In the genomic region with DNA sequence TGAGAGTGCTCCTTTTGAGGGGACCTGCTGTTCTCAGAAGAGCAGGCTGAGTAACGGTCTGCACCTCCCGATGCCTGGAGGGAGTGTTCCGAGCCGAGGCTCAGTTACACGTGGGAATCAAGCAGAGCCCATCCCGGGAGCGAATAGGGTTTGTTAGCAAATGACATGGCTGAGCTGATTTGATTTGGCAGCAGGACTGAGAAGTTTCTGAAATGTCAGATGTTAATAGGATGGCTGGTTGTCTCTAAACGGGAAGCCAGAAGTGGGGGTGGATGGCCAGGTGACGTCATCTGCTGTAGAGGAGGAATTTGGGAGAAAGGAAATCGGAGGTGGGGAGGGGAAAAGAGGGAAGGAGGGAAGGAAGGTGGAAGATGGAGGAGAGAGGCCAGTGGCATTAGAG, we compare ENCODE assay signal across 16 cellular contexts.
DNase-seq lines count a peak whose midpoint lies in the region; ATAC-seq and TF ChIP-seq lines count a peak whose summit lies in the region.
"Had no signal": no experiment of that assay in that cellular context is flagged by ENCODE, and none has a peak within 500 bp of the region (broad histone marks: within the 10 kb centered on the region; RNA-seq: fewer than 3 reads in every experiment).

No MANE protein-coding gene starts in this region.

- no peaks in the 10 kb centered on the region for H3K79me2 ChIP-seq in GM23248 (ENCODE audit: insufficient read depth)

- H3K27ac Mint-ChIP-seq in progenitor cell of endocrine pancreas, result peak overlapping the region; percentile 50
- H3K27ac Mint-ChIP-seq: stimulated activated naive CD8-positive, alpha-beta T cell treated with anti-CD3 and anti-CD28 coated beads, Interleukin-15, amount 100 ng/mL, for 72 hours had no signal

- H3F3A ChIP-seq in GM23248 (ENCODE audit: insufficient read depth), result peaks cover 6% of the 10 kb centered on the region; the same call in 1 of the 2 replicates

- no peak overlapping the region for H3K4me3 Mint-ChIP-seq in progenitor cell of endocrine pancreas (ENCODE audit: low read depth)
- H3K4me3 Mint-ChIP-seq: CD4-positive, alpha-beta memory T cell; effector memory CD8-positive, alpha-beta T cell; stimulated activated naive CD8-positive, alpha-beta T cell treated with anti-CD3 and anti-CD28 coated beads, Interleukin-15, amount 100 ng/mL, for 72 hours had no signal

- H3K36me3 Mint-ChIP-seq in progenitor cell of endocrine pancreas (ENCODE audit: insufficient read depth), result peaks cover 6% of the 10 kb centered on the region

- no peaks in the 10 kb centered on the region for H3K27me3 ChIP-seq in GM23248 (replicated peaks; ENCODE audit: insufficient read depth)
- H3K27me3 ChIP-seq in foreskin keratinocyte, result no peaks in the 10 kb centered on the region

- DNase-seq in GM23248 (peak; percentile 58), T1000 (lab: John Stamatoyannopoulos, UW) (peak; percentile 22), foreskin keratinocyte (peak; percentile 30 to 67), progenitor cell of endocrine pancreas (ENCODE audit: low spot score, unreplicated experiment) (no peak), DMS153 (lab: John Stamatoyannopoulos, UW) (no peak), NCI-H2107 (lab: John Stamatoyannopoulos, UW) (no peak), SIG-M5 treated with dmso at 0.1 percent for 504 hours (lab: John Stamatoyannopoulos, UW; ENCODE audit: unreplicated experiment) (no peak)
- DNase-seq: activated T-cell treated with anti-CD3 and anti-CD28 coated beads, Interleukin-2, amount 50 U/mL, for 48 hours; CD4-positive, alpha-beta memory T cell; effector memory CD8-positive, alpha-beta T cell; GF-D8; NCI-H2029 treated with DMSO at 0.1 percent for 48 hours; psoas muscle; stimulated activated naive CD8-positive, alpha-beta T cell treated with anti-CD3 and anti-CD28 coated beads, Interleukin-15, amount 100 ng/mL, for 72 hours; SW 1271 had no signal

- peak overlapping the region; percentile 55 for H3K4me2 ChIP-seq in GM23248 (ENCODE audit: unreplicated experiment)

- H2AFZ ChIP-seq in GM23248, result peak overlapping the region; percentile 79

- H3K9me2 ChIP-seq in GM23248 (ENCODE audit: insufficient read depth), result no peaks in the 10 kb centered on the region

- TF ChIP-seq CTCF in foreskin keratinocyte (conservative IDR thresholded peaks at IDR 0.05) (no peak), progenitor cell of endocrine pancreas (IDR thresholded peaks at IDR 0.05; ENCODE audit: unreplicated experiment) (no peak)

- H3K4me1 Mint-ChIP-seq in progenitor cell of endocrine pancreas (ENCODE audit: low read depth), result peaks cover 49% of the 10 kb centered on the region
- H3K4me1 Mint-ChIP-seq: stimulated activated naive CD8-positive, alpha-beta T cell treated with anti-CD3 and anti-CD28 coated beads, Interleukin-15, amount 100 ng/mL, for 72 hours had no signal

- peak overlapping the region; percentile 17; the same call in 1 of the 2 replicates for H3K9ac ChIP-seq in GM23248

- in situ Hi-C loops in GM23248 (cut with MboI), result no loop called here

- no peaks in the 10 kb centered on the region for H4K20me1 ChIP-seq in GM23248 (ENCODE audit: insufficient read depth)

- no peaks in the 10 kb centered on the region for H3K9me3 ChIP-seq in GM23248 (ENCODE audit: low read depth)
- H3K9me3 ChIP-seq: psoas muscle had no signal

- peaks cover 16% of the 10 kb centered on the region for H3K4me1 ChIP-seq in GM23248 (ENCODE audit: insufficient read depth)
- peaks cover 25% of the 10 kb centered on the region for H3K4me1 ChIP-seq in foreskin keratinocyte
- H3K4me1 ChIP-seq: psoas muscle had no signal

- no peaks in the 10 kb centered on the region for H3K36me3 ChIP-seq in GM23248 (ENCODE audit: low read depth)

- no peaks in the 10 kb centered on the region for H3K27me3 Mint-ChIP-seq in progenitor cell of endocrine pancreas
- H3K27me3 Mint-ChIP-seq: CD4-positive, alpha-beta memory T cell; effector memory CD8-positive, alpha-beta T cell; stimulated activated naive CD8-positive, alpha-beta T cell treated with anti-CD3 and anti-CD28 coated beads, Interleukin-15, amount 100 ng/mL, for 72 hours had no signal

- ATAC-seq in foreskin keratinocyte (no peak), HG03432 (IDR thresholded peaks at IDR 0.05; ENCODE audit: unreplicated experiment) (no peak)
- ATAC-seq: effector memory CD8-positive, alpha-beta T cell; psoas muscle; stimulated activated naive CD8-positive, alpha-beta T cell treated with anti-CD3 and anti-CD28 coated beads, Interleukin-15, amount 100 ng/mL, for 72 hours had no signal

- WGBS in GM23248 (ENCODE audit: low coverage in 1 of 2, low lambda C conversion rate in 2 of 2, missing lambda C conversion rate in 2 of 2), 2 experiments, result 2 to 8% methylated on average over 10 of the region's 10 CpGs

- H3K4me3 ChIP-seq in GM23248, result peak overlapping the region; percentile 47
- H3K4me3 ChIP-seq: psoas muscle had no signal

- H3K9me3 Mint-ChIP-seq in progenitor cell of endocrine pancreas (ENCODE audit: low read depth), result no peaks in the 10 kb centered on the region
- H3K9me3 Mint-ChIP-seq: effector memory CD8-positive, alpha-beta T cell; stimulated activated naive CD8-positive, alpha-beta T cell treated with anti-CD3 and anti-CD28 coated beads, Interleukin-15, amount 100 ng/mL, for 72 hours had no signal

- H3K27ac ChIP-seq in GM23248, result no peak overlapping the region
- H3K27ac ChIP-seq in foreskin keratinocyte, result no peak overlapping the region
- H3K27ac ChIP-seq: psoas muscle had no signal

Comparison
In these comparisons a context has a peak if more than half of its experiments do, and no peak if none do; other contexts are left out.
1. DNase-seq: peak in GM23248 (single experiment), T1000 (single experiment) and foreskin keratinocyte (2 of 2); none in progenitor cell of endocrine pancreas (single experiment), DMS153 (single experiment), NCI-H2107 (single experiment) and SIG-M5 treated with dmso at 0.1 percent for 504 hours (single experiment).